Comparison of ENCODE assay signal across 8 cellular contexts in the genomic region with DNA sequence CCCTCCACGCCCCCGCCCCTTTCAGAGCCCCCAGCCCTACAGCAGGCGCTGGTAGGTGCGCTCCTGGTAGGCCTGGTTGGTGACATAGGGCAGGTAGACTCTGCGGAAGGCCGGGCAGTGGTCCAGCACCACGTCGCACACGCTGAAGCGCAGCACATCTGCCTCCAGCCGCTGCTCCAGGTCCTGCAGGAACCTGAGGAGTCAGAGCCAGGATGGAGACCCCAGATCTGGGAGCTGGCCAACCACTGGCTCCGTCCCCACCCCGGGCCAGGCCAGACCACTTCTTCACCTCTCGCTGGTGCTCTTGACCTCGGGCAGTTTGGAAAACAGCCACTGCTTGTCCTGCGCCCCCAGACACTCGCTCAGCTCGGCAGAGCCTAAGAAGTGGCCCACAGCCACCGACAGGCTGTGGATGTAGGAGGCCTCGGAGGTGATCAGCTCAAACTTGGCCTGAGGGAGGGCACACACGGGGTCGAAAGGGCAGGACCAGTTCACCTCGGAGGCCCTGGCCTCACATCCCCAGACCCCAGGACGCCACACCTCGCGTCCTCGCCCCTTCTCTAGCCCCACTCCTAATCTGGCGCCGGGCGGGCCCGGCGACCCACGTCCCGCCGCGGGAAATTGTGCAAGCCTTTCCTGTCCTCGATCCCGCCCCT. TPM values are rescaled to one million over a fixed set of nuclear protein-coding genes. Genes with fewer than 3 reads are reported as not detected.
DNase-seq lines count a peak whose midpoint lies in the region; ATAC-seq and TF ChIP-seq lines count a peak whose summit lies in the region.

No MANE protein-coding gene starts in this region.

- H3K4me3 ChIP-seq in BLaER1 (peak overlapping the region; percentile 68), adipocyte (ENCODE audit: low read length) (peak overlapping the region; percentile 73), left lung (peak overlapping the region; percentile 34 to 51), tibial nerve (peak overlapping the region; percentile 39 to 61 (median 52))

- peaks cover 17% of the 10 kb centered on the region; the same call in 1 of the 2 replicates for H3K36me3 ChIP-seq in BLaER1
- H3K36me3 ChIP-seq in adipocyte (ENCODE audit: control insufficient read depth, insufficient read depth, low read length, severe bottlenecking) = no peaks in the 10 kb centered on the region
- H3K36me3 ChIP-seq in left lung = peaks cover 0 to 6% of the 10 kb centered on the region in 2 donors
- H3K36me3 ChIP-seq in tibial nerve = peaks cover 0 to 23% (median 0%) of the 10 kb centered on the region in 3 donors

- H3K27ac ChIP-seq in BLaER1 = peak overlapping the region; percentile 91
- H3K27ac ChIP-seq in left lung = peak overlapping the region; percentile 67 to 92
- peak overlapping the region; percentile 59 to 89 (median 87) for H3K27ac ChIP-seq in tibial nerve

- H3K9ac ChIP-seq in BLaER1 (peak overlapping the region; percentile 83), adipocyte (ENCODE audit: low read length) (peak overlapping the region; percentile 83)

- H3K27me3 ChIP-seq in BLaER1 (no peaks in the 10 kb centered on the region), adipocyte (replicated peaks; ENCODE audit: control insufficient read depth, insufficient read depth, low read length) (peaks cover 3% of the 10 kb centered on the region), left lung (no peaks in the 10 kb centered on the region), tibial nerve (no peaks in the 10 kb centered on the region)

- H3K9me3 Mint-ChIP-seq in HFFc6 = no peaks in the 10 kb centered on the region

- no peaks in the 10 kb centered on the region for H4K20me1 ChIP-seq in BLaER1

- TF ChIP-seq EP300 in tibial nerve (IDR thresholded peaks at IDR 0.05) = no peak

- TF ChIP-seq CTCF in HFFc6 (IDR thresholded peaks at IDR 0.05) (no peak), left lung (IDR thresholded peaks at IDR 0.05) (no peak), tibial nerve (IDR thresholded peaks at IDR 0.05) (no peak)

- no peaks in the 10 kb centered on the region for H3K36me3 Mint-ChIP-seq in HFFc6 (ENCODE audit: low read depth)

- intact Hi-C loops in left lung (cut with DNase I) = no loop called here

- peak overlapping the region; percentile 89 for H3K4me3 Mint-ChIP-seq in HFFc6

- H3K9me3 ChIP-seq in BLaER1 = no peaks in the 10 kb centered on the region
- H3K9me3 ChIP-seq in adipocyte (ENCODE audit: control insufficient read depth, low read length) = no peaks in the 10 kb centered on the region
- H3K9me3 ChIP-seq in left lung = no peaks in the 10 kb centered on the region
- no peaks in the 10 kb centered on the region for H3K9me3 ChIP-seq in tibial nerve

- peak overlapping the region; percentile 94 for H3K4me2 ChIP-seq in BLaER1

- DNase-seq in HFFc6 = no peak
- no peak for DNase-seq in adipocyte (ENCODE audit: low read depth)
- peak in 1 of 2 donors; percentile 74 for DNase-seq in left lung
- no peak for DNase-seq in tibial nerve (ENCODE audit: low spot score in 2 of 2)
- no peak for DNase-seq in SHP77 treated with DMSO at 0.1 percent for 48 hours (lab: John Stamatoyannopoulos, UW)
- DNase-seq in NK-92 treated with Interleukin-12 subunit alpha and Interleukin-12 subunit beta, amount 100 ng/mL, for 24 hours (lab: John Stamatoyannopoulos, UW) = no peak
- DNase-seq in NCI-H524 treated with DMSO at 0.1 percent for 48 hours (lab: John Stamatoyannopoulos, UW) = no peak

- WGBS in tibial nerve, 2 donors = 30 to 32% methylated on average over 31 to 36 of the region's 38 CpGs

- ATAC-seq in left lung = no peak

- H3K27ac Mint-ChIP-seq in HFFc6 = peak overlapping the region; percentile 99; the same call in 1 of the 2 replicates

- H3K4me1 Mint-ChIP-seq in HFFc6 (ENCODE audit: low read depth) = peaks cover 5% of the 10 kb centered on the region; the same call in 1 of the 2 replicates

- peaks cover 11% of the 10 kb centered on the region for H3K27me3 Mint-ChIP-seq in HFFc6 (ENCODE audit: insufficient read depth)

- TF ChIP-seq POLR2A in tibial nerve (IDR thresholded peaks at IDR 0.05) = no peak

- H3K4me1 ChIP-seq in BLaER1 (peaks cover 36% of the 10 kb centered on the region), adipocyte (ENCODE audit: control insufficient read depth, insufficient read depth, low read length) (no peaks in the 10 kb centered on the region), left lung (peaks cover 6 to 22% of the 10 kb centered on the region in 2 donors), tibial nerve (peaks cover 0 to 45% (median 5%) of the 10 kb centered on the region in 4 donors)

RNA-seq across cellular contexts. Expression of a gene that starts 6.4 kb away (rescaled TPM):
- 1 to 10 TPM; 5.5 to 9.0 (median 7.2) TPM for total RNA-seq in HFFc6 (2021; fragmentation: NEBNext Ultra II Directional; extraction: Animal tissue kit (Norgen Biotek cat#: 25700))
- total RNA-seq in left lung = 10 to 100 TPM; 10.4 to 13.1 TPM
- 10 to 100 TPM in 2 of 4 donors, 1 to 10 TPM in 2; 7.8 to 19.3 (median 11.1) TPM for total RNA-seq in tibial nerve

RNA-seq across cellular contexts. Expression of a gene that starts 31.0 kb away (rescaled TPM):
- 10 to 100 TPM in 1 of 6 experiments, 1 to 10 TPM in 5; 6.5 to 11.8 (median 7.5) TPM for total RNA-seq in HFFc6 (2021; fragmentation: NEBNext Ultra II Directional; extraction: Animal tissue kit (Norgen Biotek cat#: 25700))
- total RNA-seq in left lung (1 to 10 TPM; 5.6 to 8.9 TPM), tibial nerve (10 to 100 TPM in 2 of 4 donors, 1 to 10 TPM in 2; 3.6 to 14.4 (median 9.6) TPM)

RNA-seq across cellular contexts. Expression of a gene that starts 50.1 kb away (rescaled TPM):
- 100 to 1,000 TPM in 1 of 6 experiments, 10 to 100 TPM in 5; 77.3 to 106 (median 81.2) TPM for total RNA-seq in HFFc6 (2021; fragmentation: NEBNext Ultra II Directional; extraction: Animal tissue kit (Norgen Biotek cat#: 25700))
- total RNA-seq in left lung (10 to 100 TPM; 36.9 to 62.6 TPM), tibial nerve (10 to 100 TPM; 30.0 to 66.9 (median 35.9) TPM)
